6 cellular contexts compared by ENCODE assay signal in genomic region chr17:81831957-81832607, GRCh38. TPM values are rescaled to one million over a fixed set of nuclear protein-coding genes. Genes with fewer than 3 reads are reported as not detected.
A peak's percentile ranks its signal among the peaks of the same experiment; 100 is the strongest.
DNase-seq lines count a peak whose midpoint lies in the region; ATAC-seq and TF ChIP-seq lines count a peak whose summit lies in the region.

No MANE protein-coding gene starts in this region.

- H3K4me3 Mint-ChIP-seq in activated CD4-positive, alpha-beta memory T cell treated with anti-CD3 and anti-CD28 coated beads, Interleukin-2, amount 10 ng/mL, durations not matched to agents 7 days and 5 days: peak overlapping the region; percentile 88

- DNase-seq in AG09309 (ENCODE audit: low read depth) (no peak), right atrium auricular region (ENCODE audit: low spot score) (no peak), GM19238 (ENCODE audit: insufficient read length, low spot score) (no peak)
- DNase-seq in activated CD4-positive, alpha-beta memory T cell treated with anti-CD3 and anti-CD28 coated beads, Interleukin-2, amount 10 ng/mL, durations not matched to agents 7 days and 5 days: peak; percentile 68
- peak; percentile 18 to 44 for DNase-seq in stimulated activated CD8-positive, alpha-beta memory T cell treated with anti-CD3 and anti-CD28 coated beads, Interleukin-7, amount 100 ng/mL, for 48 hours (ENCODE audit: extremely low read depth in 1 of 2, low read depth in 1 of 2)

- ATAC-seq in HG03457 (IDR thresholded peaks at IDR 0.05; ENCODE audit: unreplicated experiment): peak; percentile 11

- TF ChIP-seq CTCF in AG09309 (IDR thresholded peaks at IDR 0.05; ENCODE audit: control insufficient read depth, insufficient read depth, low read depth, low read length, missing control alignments) (no peak), right atrium auricular region (IDR thresholded peaks at IDR 0.05) (no peak)

- peak overlapping the region; percentile 92 for H3K27ac Mint-ChIP-seq in activated CD4-positive, alpha-beta memory T cell treated with anti-CD3 and anti-CD28 coated beads, Interleukin-2, amount 10 ng/mL, durations not matched to agents 7 days and 5 days

- no peaks in the 10 kb centered on the region for H3K27me3 ChIP-seq in right atrium auricular region

- H3K27me3 Mint-ChIP-seq in activated CD4-positive, alpha-beta memory T cell treated with anti-CD3 and anti-CD28 coated beads, Interleukin-2, amount 10 ng/mL, durations not matched to agents 7 days and 5 days: no peaks in the 10 kb centered on the region

- H3K36me3 ChIP-seq in right atrium auricular region: no peaks in the 10 kb centered on the region

- H3K4me3 ChIP-seq in AG09309 (ENCODE audit: control insufficient read depth, low read depth, low read length): peak overlapping the region; percentile 73
- H3K4me3 ChIP-seq in right atrium auricular region: peak overlapping the region; percentile 72 to 87

- CTCF ChIA-PET in activated CD4-positive, alpha-beta memory T cell treated with anti-CD3 and anti-CD28 coated beads, Interleukin-2, amount 10 ng/mL, durations not matched to agents 7 days and 5 days (lab: Charles Lee): no interaction called here

- POLR2A ChIA-PET in activated CD4-positive, alpha-beta memory T cell treated with anti-CD3 and anti-CD28 coated beads, Interleukin-2, amount 10 ng/mL, durations not matched to agents 7 days and 5 days (lab: Charles Lee): interaction anchor here (0.6 to 4.9 kb wide), 16 partner anchors 10 to 192 kb away, joined by 3 to 41 read pairs (median 5); partner anchors contain the start of genes ALYREF, ANAPC11, ARHGDIA and ARL16

- H3K27ac ChIP-seq in right atrium auricular region: peak overlapping the region; percentile 91

- H3K9me3 ChIP-seq in right atrium auricular region: no peaks in the 10 kb centered on the region

- peaks cover 31% of the 10 kb centered on the region for H3K4me1 Mint-ChIP-seq in activated CD4-positive, alpha-beta memory T cell treated with anti-CD3 and anti-CD28 coated beads, Interleukin-2, amount 10 ng/mL, durations not matched to agents 7 days and 5 days

- no peaks in the 10 kb centered on the region for H3K9me3 Mint-ChIP-seq in activated CD4-positive, alpha-beta memory T cell treated with anti-CD3 and anti-CD28 coated beads, Interleukin-2, amount 10 ng/mL, durations not matched to agents 7 days and 5 days

- peaks cover 0 to 25% of the 10 kb centered on the region in 2 donors for H3K4me1 ChIP-seq in right atrium auricular region

- peaks cover 2% of the 10 kb centered on the region for H3K36me3 Mint-ChIP-seq in activated CD4-positive, alpha-beta memory T cell treated with anti-CD3 and anti-CD28 coated beads, Interleukin-2, amount 10 ng/mL, durations not matched to agents 7 days and 5 days (ENCODE audit: low read depth)

RNA-seq across cellular contexts. Expression of gene MCRIP1, which starts 1.0 kb away (rescaled TPM):
- total RNA-seq in activated CD4-positive, alpha-beta memory T cell treated with anti-CD3 and anti-CD28 coated beads, Interleukin-2, amount 10 ng/mL, durations not matched to agents 7 days and 5 days: 10 to 100 TPM; 37.1 to 38.2 TPM
- 100 to 1,000 TPM in 1 of 2 donors, 10 to 100 TPM in 1; 91.3 to 108 TPM for total RNA-seq in right atrium auricular region

RNA-seq across cellular contexts. Expression of gene PPP1R27, which starts 2.8 kb away (rescaled TPM):
- not detected for total RNA-seq in activated CD4-positive, alpha-beta memory T cell treated with anti-CD3 and anti-CD28 coated beads, Interleukin-2, amount 10 ng/mL, durations not matched to agents 7 days and 5 days
- total RNA-seq in right atrium auricular region: not detected

RNA-seq across cellular contexts. Expression of gene GCGR, which starts 28.1 kb away (rescaled TPM):
- total RNA-seq in activated CD4-positive, alpha-beta memory T cell treated with anti-CD3 and anti-CD28 coated beads, Interleukin-2, amount 10 ng/mL, durations not matched to agents 7 days and 5 days: not detected
- total RNA-seq in right atrium auricular region: not detected

RNA-seq across cellular contexts. Expression of gene P4HB, which starts 28.3 kb away (rescaled TPM):
- total RNA-seq in activated CD4-positive, alpha-beta memory T cell treated with anti-CD3 and anti-CD28 coated beads, Interleukin-2, amount 10 ng/mL, durations not matched to agents 7 days and 5 days: 100 to 1,000 TPM; 483 to 496 TPM
- total RNA-seq in right atrium auricular region: 100 to 1,000 TPM; 321 to 426 TPM

RNA-seq across cellular contexts. Expression of gene ARHGDIA, which starts 39.1 kb away (rescaled TPM):
- total RNA-seq in activated CD4-positive, alpha-beta memory T cell treated with anti-CD3 and anti-CD28 coated beads, Interleukin-2, amount 10 ng/mL, durations not matched to agents 7 days and 5 days: 100 to 1,000 TPM; 636 to 661 TPM
- 100 to 1,000 TPM in 1 of 2 donors, 10 to 100 TPM in 1; 59.4 to 145 TPM for total RNA-seq in right atrium auricular region

Comparison
In these comparisons a context has a peak if more than half of its experiments do, and no peak if none do; other contexts are left out.
1. DNase-seq: peak in activated CD4-positive, alpha-beta memory T cell treated with anti-CD3 and anti-CD28 coated beads, Interleukin-2, amount 10 ng/mL, durations not matched to agents 7 days and 5 days (single experiment) and stimulated activated CD8-positive, alpha-beta memory T cell treated with anti-CD3 and anti-CD28 coated beads, Interleukin-7, amount 100 ng/mL, for 48 hours (2 of 2); none in AG09309 (single experiment), right atrium auricular region (single experiment) and GM19238 (single experiment).